ENCODE assay signal across 12 cellular contexts in genomic region chr2:101745711-101746694, GRCh38. TPM values are rescaled to one million over a fixed set of nuclear protein-coding genes. Genes with fewer than 3 reads are reported as not detected.
DNase-seq lines count a peak whose midpoint lies in the region; ATAC-seq, FAIRE-seq and TF ChIP-seq lines count a peak whose summit lies in the region.
"Had no signal": no experiment of that assay in that cellular context is flagged by ENCODE, and none has a peak within 500 bp of the region (broad histone marks: within the 10 kb centered on the region; RNA-seq: fewer than 3 reads in every experiment).

No MANE protein-coding gene starts in this region.

- H3K27ac ChIP-seq in IMR-90 (ENCODE audit: insufficient read depth, low read length) (peak overlapping the region; percentile 71), mesenchymal stem cell (ENCODE audit: low read length, poor library complexity, severe bottlenecking) (peak overlapping the region; percentile 68)
- H3K27ac ChIP-seq: ovary had no signal

- H3K27me3 ChIP-seq in IMR-90 (ENCODE audit: control insufficient read depth, insufficient read depth, low read length): no peaks in the 10 kb centered on the region
- no peaks in the 10 kb centered on the region for H3K27me3 ChIP-seq in bronchial epithelial cell (ENCODE audit: control insufficient read depth, insufficient read depth, low read length)
- H3K27me3 ChIP-seq in mesenchymal stem cell (ENCODE audit: control insufficient read depth in 1 of 2, insufficient read depth in 1 of 2, low read length in 2 of 2): no peaks in the 10 kb centered on the region
- H3K27me3 ChIP-seq in H7 (ENCODE audit: control insufficient read depth, insufficient read depth, low read length): no peaks in the 10 kb centered on the region
- H3K27me3 ChIP-seq: ovary, upper lobe of left lung had no signal

- H2BK5ac ChIP-seq in IMR-90 (ENCODE audit: low read depth, low read length, poor library complexity, severe bottlenecking) (peak overlapping the region; percentile 92), mesenchymal stem cell (ENCODE audit: low read depth, low read length, poor library complexity, severe bottlenecking) (no peak overlapping the region)

- H3K56ac ChIP-seq in IMR-90 (ENCODE audit: extremely low read depth, insufficient read depth, low read length): peak overlapping the region; percentile 44; the same call in 1 of the 2 replicates

- H3K4me2 ChIP-seq in IMR-90 (ENCODE audit: low read depth, low read length): peak overlapping the region; percentile 71
- H3K4me2 ChIP-seq in mesenchymal stem cell (ENCODE audit: low read length, poor library complexity, severe bottlenecking): no peak overlapping the region

- H3K4ac ChIP-seq in IMR-90 (ENCODE audit: low read depth, low read length): peak overlapping the region; percentile 85
- no peak overlapping the region for H3K4ac ChIP-seq in mesenchymal stem cell (ENCODE audit: low read depth in 1 of 2, low read length in 2 of 2)

- H3K23ac ChIP-seq in IMR-90 (ENCODE audit: low read depth, low read length) (peak overlapping the region; percentile 72; the same call in 1 of the 2 replicates), mesenchymal stem cell (ENCODE audit: low read length in 2 of 2) (no peak overlapping the region)

- CTCF ChIA-PET in IMR-90 (lab: Yijun Ruan, JAX): interaction anchor here (0.9 to 1.2 kb wide), 3 partner anchors 12 to 327 kb away, joined by 3 to 4 read pairs (median 3); no protein-coding TSS in a partner anchor

- peaks cover 2% of the 10 kb centered on the region; the same call in 1 of the 2 replicates for H3K36me3 ChIP-seq in IMR-90 (ENCODE audit: control insufficient read depth, insufficient read depth, low read length)
- no peaks in the 10 kb centered on the region for H3K36me3 ChIP-seq in bronchial epithelial cell (ENCODE audit: control insufficient read depth, insufficient read depth, low read length)
- H3K36me3 ChIP-seq in mesenchymal stem cell (ENCODE audit: control insufficient read depth in 1 of 2, insufficient read depth in 2 of 2, low read depth in 1 of 2, low read length in 2 of 2): peaks cover 0 to 16% of the 10 kb centered on the region in 2 experiments
- no peaks in the 10 kb centered on the region for H3K36me3 ChIP-seq in H7 (replicated peaks; ENCODE audit: control insufficient read depth, insufficient read depth, low read length)
- H3K36me3 ChIP-seq: ovary, upper lobe of left lung had no signal

- H4K91ac ChIP-seq in IMR-90 (ENCODE audit: insufficient read depth, low read depth, low read length) (peak overlapping the region; percentile 56), mesenchymal stem cell (ENCODE audit: low read length) (no peak overlapping the region)

- H2BK12ac ChIP-seq in mesenchymal stem cell (ENCODE audit: low read length in 2 of 2): no peak overlapping the region

- no peaks in the 10 kb centered on the region for H3K9me3 ChIP-seq in IMR-90 (ENCODE audit: control insufficient read depth, insufficient read depth, low read length)
- H3K9me3 ChIP-seq in mesenchymal stem cell (ENCODE audit: control insufficient read depth, low read length): no peaks in the 10 kb centered on the region
- H3K9me3 ChIP-seq: ovary, upper lobe of left lung had no signal

- H2BK15ac ChIP-seq in IMR-90 (ENCODE audit: low read depth, low read length) (peak overlapping the region; percentile 23; the same call in 1 of the 3 replicates), mesenchymal stem cell (ENCODE audit: low read depth, poor library complexity, severe bottlenecking) (no peak overlapping the region)

- no peak for TF ChIP-seq POLR2A in IMR-90 (IDR thresholded peaks at IDR 0.05; ENCODE audit: low read depth, low read length)

- TF ChIP-seq CTCF in AG09309 (IDR thresholded peaks at IDR 0.05; ENCODE audit: control insufficient read depth, insufficient read depth, low read depth, low read length, missing control alignments) (no peak), IMR-90 (conservative IDR thresholded peaks at IDR 0.05; ENCODE audit: low read depth, low read length) (no peak), bronchial epithelial cell (IDR thresholded peaks at IDR 0.05; ENCODE audit: insufficient read depth, low read length, severe bottlenecking) (no peak)

- H4K5ac ChIP-seq in IMR-90 (ENCODE audit: low read depth, low read length): peak overlapping the region; percentile 19; the same call in 1 of the 2 replicates

- peak; percentile 51 for DNase-seq in AG09309 (ENCODE audit: low read depth)
- peak; percentile 87 for DNase-seq in IMR-90
- DNase-seq in bronchial epithelial cell (ENCODE audit: low read depth): peak; percentile 82
- DNase-seq in mesenchymal stem cell: peak; percentile 68
- DNase-seq in frontal cortex (ENCODE audit: low spot score in 2 of 2): no peak
- DNase-seq in H7: no peak
- no peak for DNase-seq in left ventricle myocardium superior
- DNase-seq: effector CD4-positive, alpha-beta T cell; ovary; T1000; upper lobe of left lung had no signal

- in situ Hi-C loops in IMR-90 (cut with MboI; ENCODE audit: low sequenced_read_pairs): no loop called here

- no TSS peak for BruUV-seq in IMR-90 (replicated peaks; lab: Mats Ljungman, UMichigan)

- intact Hi-C loops in IMR-90 (cut with micrococcal nuclease) (no loop called here), left ventricle myocardium superior (cut with micrococcal nuclease) (no loop called here)

- no peak for TF ChIP-seq RAD21 in IMR-90 (IDR thresholded peaks at IDR 0.05; ENCODE audit: low read length)

- H3K9ac ChIP-seq in IMR-90 (ENCODE audit: low read depth, low read length) (peak overlapping the region; percentile 24), mesenchymal stem cell (ENCODE audit: low read length) (peak overlapping the region; percentile 75)

- H3K4me3 ChIP-seq in AG09309 (ENCODE audit: control insufficient read depth, low read depth, low read length) (no peak overlapping the region), IMR-90 (ENCODE audit: insufficient read depth, low read depth, low read length) (no peak overlapping the region), bronchial epithelial cell (ENCODE audit: low read depth, low read length) (no peak overlapping the region), mesenchymal stem cell (ENCODE audit: insufficient read depth in 1 of 2, low read depth in 1 of 2, low read length in 2 of 2) (no peak overlapping the region), H7 (ENCODE audit: insufficient read depth, low read depth, low read length) (no peak overlapping the region)
- H3K4me3 ChIP-seq: ovary, upper lobe of left lung had no signal

- H3K9me1 ChIP-seq in IMR-90 (ENCODE audit: insufficient read depth, low read length): peaks cover 34% of the 10 kb centered on the region

- WGBS in IMR-90 (ENCODE audit: extremely low coverage in 2 of 2, insufficient read length in 1 of 2), 2 experiments: no CpG with 5 or more reads among the region's 4 CpGs
- 69% methylated on average over 3 of the region's 4 CpGs for WGBS in mesenchymal stem cell

- peak overlapping the region; percentile 65 for H3K18ac ChIP-seq in IMR-90 (ENCODE audit: low read depth, low read length)
- H3K18ac ChIP-seq in mesenchymal stem cell (ENCODE audit: low read depth in 1 of 2, low read length in 2 of 2): no peak overlapping the region

- FAIRE-seq in bronchial epithelial cell (lab: Jason Lieb, UNC): no peak
- FAIRE-seq in frontal cortex (lab: Jason Lieb, UNC): no peak

- H2BK20ac ChIP-seq in IMR-90 (ENCODE audit: low read depth, low read length): peak overlapping the region; percentile 69; the same call in 1 of the 2 replicates

- dilution Hi-C loops in IMR-90 (cut with HindIII; ENCODE audit: low sequenced_read_pairs, unreplicated experiment): no loop called here

- H3K14ac ChIP-seq in IMR-90 (replicated peaks; ENCODE audit: low read depth, low read length): 0 out of 2 replicates have a peak overlapping the region, but pooled peaks have one; percentile 54
- H3K14ac ChIP-seq in mesenchymal stem cell (ENCODE audit: low read length in 2 of 2): no peak overlapping the region

- peak; percentile 70 for ATAC-seq in IMR-90 (ENCODE audit: low read depth)
- ATAC-seq in HG02870 (IDR thresholded peaks at IDR 0.05; ENCODE audit: unreplicated experiment): no peak
- no peak for ATAC-seq in left ventricle myocardium superior

- H3K4me1 ChIP-seq in IMR-90 (ENCODE audit: control insufficient read depth, insufficient read depth, low read length) (peaks cover 27% of the 10 kb centered on the region), mesenchymal stem cell (ENCODE audit: control insufficient read depth, insufficient read depth, low read depth, low read length) (peaks cover 19% of the 10 kb centered on the region)

- peaks cover 12 to 67% of the 10 kb centered on the region in 2 experiments; a peak in 3 of 4 replicates for H3K79me1 ChIP-seq in IMR-90 (ENCODE audit: low read depth in 1 of 2, low read length in 2 of 2)
- H3K79me1 ChIP-seq in mesenchymal stem cell (replicated peaks; ENCODE audit: low read length, poor library complexity, severe bottlenecking): peaks cover 1% of the 10 kb centered on the region

- H2AK9ac ChIP-seq in IMR-90 (replicated peaks; ENCODE audit: low read depth, low read length, poor library complexity): no peak overlapping the region

- H4K8ac ChIP-seq in IMR-90 (ENCODE audit: low read depth in 2 of 2, low read length in 2 of 2): peak overlapping the region; percentile 26 to 68; a peak in 1 of 4 replicates
- no peak overlapping the region for H4K8ac ChIP-seq in mesenchymal stem cell (ENCODE audit: low read length)

- H2AK5ac ChIP-seq in IMR-90 (ENCODE audit: low read depth, low read length) (peak overlapping the region; percentile 75), mesenchymal stem cell (ENCODE audit: low read length, severe bottlenecking) (peak overlapping the region; percentile 75)

- H2BK120ac ChIP-seq in IMR-90 (ENCODE audit: low read depth, low read length) (peak overlapping the region; percentile 72), mesenchymal stem cell (ENCODE audit: low read depth, low read length) (no peak overlapping the region)

- POLR2A ChIA-PET in IMR-90 (lab: Charles Lee; ENCODE audit: unreplicated experiment): interaction anchor here (0.6 to 1.0 kb wide), 2 partner anchors 34 to 271 kb away, joined by 3 to 8 read pairs; partner anchors contain the start of gene RFX8

- no peak overlapping the region for H2AFZ ChIP-seq in IMR-90 (replicated peaks; ENCODE audit: low read length, poor library complexity)
- no peak overlapping the region for H2AFZ ChIP-seq in mesenchymal stem cell (ENCODE audit: low read depth, low read length)

- H4K20me1 ChIP-seq in IMR-90 (ENCODE audit: insufficient read depth, low read length): peaks cover 75% of the 10 kb centered on the region

RNA-seq across cellular contexts. Expression of gene MAP4K4, which starts 48.5 kb away (rescaled TPM):
- total RNA-seq in IMR-90 (2012; rRNA removed): 124 and 130 TPM in 2 replicates
- 80.8 and 89.4 TPM in 2 replicates for polyA plus RNA-seq in IMR-90 (2012; rRNA removed)
- 39.5 and 39.9 TPM in 2 replicates for polyA plus RNA-seq in IMR-90 (2012; cell fraction: cytosol; rRNA removed)
- polyA plus RNA-seq in IMR-90 (2012; cell fraction: nucleus; rRNA removed; ENCODE audit: low replicate concordance): 90.5 and 219 TPM in 2 replicates
- 81.1 and 82.2 TPM in 2 replicates for total RNA-seq in bronchial epithelial cell
- 135 TPM for polyA plus RNA-seq in mesenchymal stem cell (2013, experiment 1 of 2)
- 130 TPM for polyA plus RNA-seq in mesenchymal stem cell (2013, experiment 2 of 2)
- 161 TPM for total RNA-seq in frontal cortex
- 45.6 and 58.7 TPM in 2 replicates for total RNA-seq in H7 (2014; rRNA removed; shearing (Covaris generic))
- 99.5 TPM for total RNA-seq in left ventricle myocardium superior

Comparison
In these comparisons a context has a peak if more than half of its experiments do, and no peak if none do; other contexts are left out.
1. DNase-seq: peak in AG09309 (single experiment), IMR-90 (single experiment), bronchial epithelial cell (single experiment) and mesenchymal stem cell (single experiment); none in frontal cortex (0 of 2), H7 (single experiment) and left ventricle myocardium superior (single experiment).